ENCODE assay signal across 1 cellular context in the genomic region with DNA sequence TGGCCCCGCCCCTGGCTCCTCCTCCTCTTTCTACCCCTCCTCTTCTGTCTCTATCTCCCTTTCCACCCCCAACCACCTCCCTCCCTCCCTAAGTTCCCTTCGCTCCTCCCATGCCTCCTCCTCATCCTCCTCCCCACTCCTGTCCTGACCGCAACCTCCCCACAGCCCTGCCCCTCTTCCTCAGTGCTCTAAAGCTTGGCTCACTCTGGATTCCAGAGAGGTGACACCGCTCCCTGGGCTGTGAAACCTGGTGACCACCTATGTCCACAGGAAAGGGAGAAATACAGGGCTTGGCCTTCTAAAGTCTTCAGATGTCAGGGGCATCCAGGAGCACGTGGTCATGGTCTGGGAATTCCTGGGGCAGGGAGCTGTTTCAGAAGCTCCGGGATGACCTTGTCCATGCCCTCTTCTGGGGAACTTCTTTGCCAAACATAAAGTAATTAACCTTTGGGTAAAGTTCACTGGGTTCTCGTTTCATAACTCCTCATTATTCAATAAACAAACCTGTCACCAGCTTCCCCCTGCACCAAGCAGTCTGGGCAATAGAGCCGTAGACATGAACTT.
A peak's percentile ranks its signal among the peaks of the same experiment; 100 is the strongest.
TF ChIP-seq lines count a peak whose summit lies in the region.

No MANE protein-coding gene starts in this region.

TF ChIP-seq in HepG2, 621 proteins besides CTCF, POLR2A, EP300 and RAD21 (continued from another document and continues in another):
- TF ChIP-seq, protein P1, sequence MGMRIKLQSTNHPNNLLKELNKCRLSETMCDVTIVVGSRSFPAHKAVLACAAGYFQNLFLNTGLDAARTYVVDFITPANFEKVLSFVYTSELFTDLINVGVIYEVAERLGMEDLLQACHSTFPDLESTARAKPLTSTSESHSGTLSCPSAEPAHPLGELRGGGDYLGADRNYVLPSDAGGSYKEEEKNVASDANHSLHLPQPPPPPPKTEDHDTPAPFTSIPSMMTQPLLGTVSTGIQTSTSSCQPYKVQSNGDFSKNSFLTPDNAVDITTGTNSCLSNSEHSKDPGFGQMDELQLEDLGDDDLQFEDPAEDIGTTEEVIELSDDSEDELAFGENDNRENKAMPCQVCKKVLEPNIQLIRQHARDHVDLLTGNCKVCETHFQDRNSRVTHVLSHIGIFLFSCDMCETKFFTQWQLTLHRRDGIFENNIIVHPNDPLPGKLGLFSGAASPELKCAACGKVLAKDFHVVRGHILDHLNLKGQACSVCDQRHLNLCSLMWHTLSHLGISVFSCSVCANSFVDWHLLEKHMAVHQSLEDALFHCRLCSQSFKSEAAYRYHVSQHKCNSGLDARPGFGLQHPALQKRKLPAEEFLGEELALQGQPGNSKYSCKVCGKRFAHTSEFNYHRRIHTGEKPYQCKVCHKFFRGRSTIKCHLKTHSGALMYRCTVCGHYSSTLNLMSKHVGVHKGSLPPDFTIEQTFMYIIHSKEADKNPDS (CRISPR knock-in tag; IDR thresholded peaks at IDR 0.05): 0 out of 2 replicates have a peak, but pooled peaks have one; percentile 12
- TF ChIP-seq CBX2 (IDR thresholded peaks at IDR 0.05; ENCODE audit: low read depth, low read length) (no peak), CBX2 (CRISPR knock-in tag; IDR thresholded peaks at IDR 0.05; ENCODE audit: low read depth) (no peak), ZNF790 (CRISPR knock-in tag; IDR thresholded peaks at IDR 0.05; ENCODE audit: borderline replicate concordance) (no peak), ARID2 (CRISPR knock-in tag; IDR thresholded peaks at IDR 0.05; ENCODE audit: borderline replicate concordance) (no peak), AGO1 (IDR thresholded peaks at IDR 0.05; ENCODE audit: low read depth, low read length, poor library complexity, severe bottlenecking) (no peak), THAP11 (CRISPR knock-in tag; IDR thresholded peaks at IDR 0.05) (peak; percentile 41; the same call in 1 of the 2 replicates), ZNF746 (CRISPR knock-in tag; IDR thresholded peaks at IDR 0.05) (no peak), MIXL1 (CRISPR knock-in tag; IDR thresholded peaks at IDR 0.05) (peak; percentile 97), NKX3-1 (CRISPR knock-in tag; IDR thresholded peaks at IDR 0.05) (no peak), KLF12 (CRISPR knock-in tag; IDR thresholded peaks at IDR 0.05; ENCODE audit: borderline replicate concordance) (no peak), ZNF672 (CRISPR knock-in tag; IDR thresholded peaks at IDR 0.05) (no peak), RFX3 (CRISPR knock-in tag; IDR thresholded peaks at IDR 0.05) (no peak), IKZF1 (IDR thresholded peaks at IDR 0.05) (no peak), ZNF263 (CRISPR knock-in tag; IDR thresholded peaks at IDR 0.05) (peak; percentile 91), GLI4 (CRISPR knock-in tag; IDR thresholded peaks at IDR 0.05; ENCODE audit: borderline replicate concordance) (no peak), ZNF737 (CRISPR knock-in tag; IDR thresholded peaks at IDR 0.05; ENCODE audit: borderline replicate concordance) (no peak)
- TF ChIP-seq, protein P2, sequence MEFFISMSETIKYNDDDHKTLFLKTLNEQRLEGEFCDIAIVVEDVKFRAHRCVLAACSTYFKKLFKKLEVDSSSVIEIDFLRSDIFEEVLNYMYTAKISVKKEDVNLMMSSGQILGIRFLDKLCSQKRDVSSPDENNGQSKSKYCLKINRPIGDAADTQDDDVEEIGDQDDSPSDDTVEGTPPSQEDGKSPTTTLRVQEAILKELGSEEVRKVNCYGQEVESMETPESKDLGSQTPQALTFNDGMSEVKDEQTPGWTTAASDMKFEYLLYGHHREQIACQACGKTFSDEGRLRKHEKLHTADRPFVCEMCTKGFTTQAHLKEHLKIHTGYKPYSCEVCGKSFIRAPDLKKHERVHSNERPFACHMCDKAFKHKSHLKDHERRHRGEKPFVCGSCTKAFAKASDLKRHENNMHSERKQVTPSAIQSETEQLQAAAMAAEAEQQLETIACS (CRISPR knock-in tag; IDR thresholded peaks at IDR 0.05): no peak
- TF ChIP-seq, protein P3, sequence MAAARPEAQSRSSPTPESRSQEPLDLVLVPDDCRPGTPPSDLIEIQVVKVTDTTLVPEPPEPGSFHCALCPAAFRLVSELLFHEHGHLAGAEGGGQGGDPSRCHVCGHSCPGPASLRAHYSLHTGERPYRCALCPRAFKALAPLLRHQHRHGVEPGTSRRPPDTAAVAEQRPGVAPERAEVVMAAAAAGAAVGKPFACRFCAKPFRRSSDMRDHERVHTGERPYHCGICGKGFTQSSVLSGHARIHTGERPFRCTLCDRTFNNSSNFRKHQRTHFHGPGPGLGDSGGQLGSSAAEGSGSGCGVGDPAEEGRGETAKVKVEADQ (CRISPR knock-in tag; IDR thresholded peaks at IDR 0.05; ENCODE audit: borderline replicate concordance): no peak
- TF ChIP-seq, protein P4, sequence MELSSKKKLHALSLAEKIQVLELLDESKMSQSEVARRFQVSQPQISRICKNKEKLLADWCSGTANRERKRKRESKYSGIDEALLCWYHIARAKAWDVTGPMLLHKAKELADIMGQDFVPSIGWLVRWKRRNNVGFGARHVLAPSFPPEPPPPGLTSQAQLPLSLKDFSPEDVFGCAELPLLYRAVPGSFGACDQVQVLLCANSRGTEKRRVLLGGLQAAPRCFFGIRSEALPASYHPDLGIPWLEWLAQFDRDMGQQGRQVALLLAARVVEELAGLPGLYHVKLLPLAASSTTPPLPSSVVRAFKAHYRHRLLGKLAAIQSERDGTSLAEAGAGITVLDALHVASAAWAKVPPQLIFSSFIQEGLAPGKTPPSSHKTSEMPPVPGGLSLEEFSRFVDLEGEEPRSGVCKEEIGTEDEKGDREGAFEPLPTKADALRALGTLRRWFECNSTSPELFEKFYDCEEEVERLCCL (CRISPR knock-in tag; IDR thresholded peaks at IDR 0.05; ENCODE audit: borderline replicate concordance): no peak
- TF ChIP-seq, protein P5, sequence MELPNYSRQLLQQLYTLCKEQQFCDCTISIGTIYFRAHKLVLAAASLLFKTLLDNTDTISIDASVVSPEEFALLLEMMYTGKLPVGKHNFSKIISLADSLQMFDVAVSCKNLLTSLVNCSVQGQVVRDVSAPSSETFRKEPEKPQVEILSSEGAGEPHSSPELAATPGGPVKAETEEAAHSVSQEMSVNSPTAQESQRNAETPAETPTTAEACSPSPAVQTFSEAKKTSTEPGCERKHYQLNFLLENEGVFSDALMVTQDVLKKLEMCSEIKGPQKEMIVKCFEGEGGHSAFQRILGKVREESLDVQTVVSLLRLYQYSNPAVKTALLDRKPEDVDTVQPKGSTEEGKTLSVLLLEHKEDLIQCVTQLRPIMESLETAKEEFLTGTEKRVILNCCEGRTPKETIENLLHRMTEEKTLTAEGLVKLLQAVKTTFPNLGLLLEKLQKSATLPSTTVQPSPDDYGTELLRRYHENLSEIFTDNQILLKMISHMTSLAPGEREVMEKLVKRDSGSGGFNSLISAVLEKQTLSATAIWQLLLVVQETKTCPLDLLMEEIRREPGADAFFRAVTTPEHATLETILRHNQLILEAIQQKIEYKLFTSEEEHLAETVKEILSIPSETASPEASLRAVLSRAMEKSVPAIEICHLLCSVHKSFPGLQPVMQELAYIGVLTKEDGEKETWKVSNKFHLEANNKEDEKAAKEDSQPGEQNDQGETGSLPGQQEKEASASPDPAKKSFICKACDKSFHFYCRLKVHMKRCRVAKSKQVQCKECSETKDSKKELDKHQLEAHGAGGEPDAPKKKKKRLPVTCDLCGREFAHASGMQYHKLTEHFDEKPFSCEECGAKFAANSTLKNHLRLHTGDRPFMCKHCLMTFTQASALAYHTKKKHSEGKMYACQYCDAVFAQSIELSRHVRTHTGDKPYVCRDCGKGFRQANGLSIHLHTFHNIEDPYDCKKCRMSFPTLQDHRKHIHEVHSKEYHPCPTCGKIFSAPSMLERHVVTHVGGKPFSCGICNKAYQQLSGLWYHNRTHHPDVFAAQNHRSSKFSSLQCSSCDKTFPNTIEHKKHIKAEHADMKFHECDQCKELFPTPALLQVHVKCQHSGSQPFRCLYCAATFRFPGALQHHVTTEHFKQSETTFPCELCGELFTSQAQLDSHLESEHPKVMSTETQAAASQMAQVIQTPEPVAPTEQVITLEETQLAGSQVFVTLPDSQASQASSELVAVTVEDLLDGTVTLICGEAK (IDR thresholded peaks at IDR 0.05): no peak
- TF ChIP-seq, protein P5 (CRISPR knock-in tag; IDR thresholded peaks at IDR 0.05): no peak
- TF ChIP-seq, protein P6, sequence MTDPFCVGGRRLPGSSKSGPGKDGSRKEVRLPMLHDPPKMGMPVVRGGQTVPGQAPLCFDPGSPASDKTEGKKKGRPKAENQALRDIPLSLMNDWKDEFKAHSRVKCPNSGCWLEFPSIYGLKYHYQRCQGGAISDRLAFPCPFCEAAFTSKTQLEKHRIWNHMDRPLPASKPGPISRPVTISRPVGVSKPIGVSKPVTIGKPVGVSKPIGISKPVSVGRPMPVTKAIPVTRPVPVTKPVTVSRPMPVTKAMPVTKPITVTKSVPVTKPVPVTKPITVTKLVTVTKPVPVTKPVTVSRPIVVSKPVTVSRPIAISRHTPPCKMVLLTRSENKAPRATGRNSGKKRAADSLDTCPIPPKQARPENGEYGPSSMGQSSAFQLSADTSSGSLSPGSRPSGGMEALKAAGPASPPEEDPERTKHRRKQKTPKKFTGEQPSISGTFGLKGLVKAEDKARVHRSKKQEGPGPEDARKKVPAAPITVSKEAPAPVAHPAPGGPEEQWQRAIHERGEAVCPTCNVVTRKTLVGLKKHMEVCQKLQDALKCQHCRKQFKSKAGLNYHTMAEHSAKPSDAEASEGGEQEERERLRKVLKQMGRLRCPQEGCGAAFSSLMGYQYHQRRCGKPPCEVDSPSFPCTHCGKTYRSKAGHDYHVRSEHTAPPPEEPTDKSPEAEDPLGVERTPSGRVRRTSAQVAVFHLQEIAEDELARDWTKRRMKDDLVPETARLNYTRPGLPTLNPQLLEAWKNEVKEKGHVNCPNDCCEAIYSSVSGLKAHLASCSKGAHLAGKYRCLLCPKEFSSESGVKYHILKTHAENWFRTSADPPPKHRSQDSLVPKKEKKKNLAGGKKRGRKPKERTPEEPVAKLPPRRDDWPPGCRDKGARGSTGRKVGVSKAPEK (CRISPR knock-in tag; IDR thresholded peaks at IDR 0.05; ENCODE audit: borderline replicate concordance): no peak
- TF ChIP-seq, protein P7, sequence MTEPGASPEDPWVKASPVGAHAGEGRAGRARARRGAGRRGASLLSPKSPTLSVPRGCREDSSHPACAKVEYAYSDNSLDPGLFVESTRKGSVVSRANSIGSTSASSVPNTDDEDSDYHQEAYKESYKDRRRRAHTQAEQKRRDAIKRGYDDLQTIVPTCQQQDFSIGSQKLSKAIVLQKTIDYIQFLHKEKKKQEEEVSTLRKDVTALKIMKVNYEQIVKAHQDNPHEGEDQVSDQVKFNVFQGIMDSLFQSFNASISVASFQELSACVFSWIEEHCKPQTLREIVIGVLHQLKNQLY (CRISPR knock-in tag; IDR thresholded peaks at IDR 0.05): peak; percentile 89
- TF ChIP-seq, protein P8, sequence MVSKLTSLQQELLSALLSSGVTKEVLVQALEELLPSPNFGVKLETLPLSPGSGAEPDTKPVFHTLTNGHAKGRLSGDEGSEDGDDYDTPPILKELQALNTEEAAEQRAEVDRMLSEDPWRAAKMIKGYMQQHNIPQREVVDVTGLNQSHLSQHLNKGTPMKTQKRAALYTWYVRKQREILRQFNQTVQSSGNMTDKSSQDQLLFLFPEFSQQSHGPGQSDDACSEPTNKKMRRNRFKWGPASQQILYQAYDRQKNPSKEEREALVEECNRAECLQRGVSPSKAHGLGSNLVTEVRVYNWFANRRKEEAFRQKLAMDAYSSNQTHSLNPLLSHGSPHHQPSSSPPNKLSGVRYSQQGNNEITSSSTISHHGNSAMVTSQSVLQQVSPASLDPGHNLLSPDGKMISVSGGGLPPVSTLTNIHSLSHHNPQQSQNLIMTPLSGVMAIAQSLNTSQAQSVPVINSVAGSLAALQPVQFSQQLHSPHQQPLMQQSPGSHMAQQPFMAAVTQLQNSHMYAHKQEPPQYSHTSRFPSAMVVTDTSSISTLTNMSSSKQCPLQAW (CRISPR knock-in tag; IDR thresholded peaks at IDR 0.05): peak; percentile 53; the same call in 1 of the 2 replicates
- TF ChIP-seq, protein P9, sequence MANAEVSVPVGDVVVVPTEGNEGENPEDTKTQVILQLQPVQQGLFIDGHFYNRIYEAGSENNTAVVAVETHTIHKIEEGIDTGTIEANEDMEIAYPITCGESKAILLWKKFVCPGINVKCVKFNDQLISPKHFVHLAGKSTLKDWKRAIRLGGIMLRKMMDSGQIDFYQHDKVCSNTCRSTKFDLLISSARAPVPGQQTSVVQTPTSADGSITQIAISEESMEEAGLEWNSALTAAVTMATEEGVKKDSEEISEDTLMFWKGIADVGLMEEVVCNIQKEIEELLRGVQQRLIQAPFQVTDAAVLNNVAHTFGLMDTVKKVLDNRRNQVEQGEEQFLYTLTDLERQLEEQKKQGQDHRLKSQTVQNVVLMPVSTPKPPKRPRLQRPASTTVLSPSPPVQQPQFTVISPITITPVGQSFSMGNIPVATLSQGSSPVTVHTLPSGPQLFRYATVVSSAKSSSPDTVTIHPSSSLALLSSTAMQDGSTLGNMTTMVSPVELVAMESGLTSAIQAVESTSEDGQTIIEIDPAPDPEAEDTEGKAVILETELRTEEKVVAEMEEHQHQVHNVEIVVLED (CRISPR knock-in tag; IDR thresholded peaks at IDR 0.05; ENCODE audit: borderline replicate concordance): no peak
- TF ChIP-seq, protein P10, sequence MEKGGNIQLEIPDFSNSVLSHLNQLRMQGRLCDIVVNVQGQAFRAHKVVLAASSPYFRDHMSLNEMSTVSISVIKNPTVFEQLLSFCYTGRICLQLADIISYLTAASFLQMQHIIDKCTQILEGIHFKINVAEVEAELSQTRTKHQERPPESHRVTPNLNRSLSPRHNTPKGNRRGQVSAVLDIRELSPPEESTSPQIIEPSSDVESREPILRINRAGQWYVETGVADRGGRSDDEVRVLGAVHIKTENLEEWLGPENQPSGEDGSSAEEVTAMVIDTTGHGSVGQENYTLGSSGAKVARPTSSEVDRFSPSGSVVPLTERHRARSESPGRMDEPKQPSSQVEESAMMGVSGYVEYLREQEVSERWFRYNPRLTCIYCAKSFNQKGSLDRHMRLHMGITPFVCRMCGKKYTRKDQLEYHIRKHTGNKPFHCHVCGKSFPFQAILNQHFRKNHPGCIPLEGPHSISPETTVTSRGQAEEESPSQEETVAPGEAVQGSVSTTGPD (CRISPR knock-in tag; IDR thresholded peaks at IDR 0.05): peak; percentile 57; the same call in 1 of the 2 replicates
